1 cellular context compared by ENCODE assay signal in the genomic region with DNA sequence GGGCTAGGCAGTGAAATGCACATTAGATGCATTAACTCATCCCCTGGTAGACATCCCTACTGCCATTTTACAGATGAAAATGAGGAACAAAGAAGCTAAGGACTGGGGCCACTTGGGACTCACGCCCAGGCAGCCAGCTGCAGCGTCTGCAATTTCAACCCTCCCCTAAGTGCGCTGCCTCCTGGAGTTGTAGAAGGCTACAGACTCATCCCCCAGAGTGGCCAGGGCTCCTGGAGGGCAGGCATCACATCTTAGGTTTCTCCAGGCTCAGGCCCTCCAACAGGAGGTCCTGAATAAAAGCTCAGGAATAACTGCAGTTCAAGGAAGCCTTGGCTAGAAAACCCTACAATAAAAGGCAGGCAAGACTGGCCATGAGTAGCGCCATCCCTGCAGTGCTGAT.
TF ChIP-seq lines count a peak whose summit lies in the region.

No MANE protein-coding gene starts in this region.

TF ChIP-seq in SK-N-SH, 30 proteins besides CTCF, POLR2A, EP300 and RAD21 (continued from another document):
- TF ChIP-seq RXRA (IDR thresholded peaks at IDR 0.05; ENCODE audit: borderline replicate concordance, low read depth) (no peak), MXI1 (IDR thresholded peaks at IDR 0.05; ENCODE audit: low read depth, low read length) (no peak), RCOR1 (IDR thresholded peaks at IDR 0.05; ENCODE audit: low read length) (no peak)
